In the genomic region with DNA sequence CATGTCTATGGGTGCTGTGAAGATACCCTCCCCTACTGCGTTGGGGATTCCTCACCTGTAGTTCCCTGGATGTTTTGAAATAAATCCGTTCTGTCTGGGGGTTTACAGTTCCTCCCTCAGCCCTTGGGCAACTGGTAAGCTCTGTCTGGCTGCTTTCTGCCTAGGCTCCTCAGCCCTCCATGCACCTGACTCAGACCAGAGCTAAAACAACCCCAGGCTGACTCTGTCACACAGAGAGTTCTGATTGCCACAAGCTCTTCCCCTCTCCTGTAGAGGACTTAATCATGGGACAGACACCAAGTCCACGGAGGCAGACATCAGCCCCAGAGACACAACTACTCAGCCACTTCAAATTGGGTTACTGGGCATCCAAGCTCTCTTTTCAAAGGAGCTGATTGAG, we compare ENCODE assay signal across 18 cellular contexts. TPM values are rescaled to one million over a fixed set of nuclear protein-coding genes. Genes with fewer than 3 reads are reported as not detected.
A peak's percentile ranks its signal among the peaks of the same experiment; 100 is the strongest.
DNase-seq lines count a peak whose midpoint lies in the region; ATAC-seq and TF ChIP-seq lines count a peak whose summit lies in the region.
"Had no signal": no experiment of that assay in that cellular context is flagged by ENCODE, and none has a peak within 500 bp of the region (broad histone marks: within the 10 kb centered on the region; RNA-seq: fewer than 3 reads in every experiment).

No MANE protein-coding gene starts in this region.

- H3K27ac Mint-ChIP-seq in activated CD4-positive, alpha-beta T cell treated with anti-CD3 and anti-CD28 coated beads, Interleukin-2, amount 10 ng/mL, durations not matched to agents 24 days and 14 days: no peak overlapping the region

- H3K4me3 Mint-ChIP-seq in activated CD4-positive, alpha-beta T cell treated with anti-CD3 and anti-CD28 coated beads, Interleukin-2, amount 10 ng/mL, durations not matched to agents 24 days and 14 days: no peak overlapping the region

- H3K27me3 ChIP-seq in esophagus squamous epithelium (no peaks in the 10 kb centered on the region), prostate gland (replicated peaks; ENCODE audit: insufficient read depth) (no peaks in the 10 kb centered on the region), BE2C (no peaks in the 10 kb centered on the region)

- no peak for ATAC-seq in GM21367 (IDR thresholded peaks at IDR 0.05; ENCODE audit: unreplicated experiment)
- ATAC-seq in HG03025 (IDR thresholded peaks at IDR 0.05; ENCODE audit: low FRiP score, unreplicated experiment): no peak
- ATAC-seq: SK-N-SH treated with all-trans-retinoic acid at 6 μM for 48 hours had no signal

- intact Hi-C loops in activated CD4-positive, alpha-beta T cell treated with anti-CD3 and anti-CD28 coated beads, Interleukin-2, amount 10 ng/mL, durations not matched to agents 24 days and 14 days (cut with micrococcal nuclease): no loop called here
- intact Hi-C loops in esophagus squamous epithelium (cut with DNase I): no loop called here
- intact Hi-C loops in prostate gland (cut with DNase I): no loop called here

- H3K27me3 Mint-ChIP-seq in activated CD4-positive, alpha-beta T cell treated with anti-CD3 and anti-CD28 coated beads, Interleukin-2, amount 10 ng/mL, durations not matched to agents 24 days and 14 days: peaks cover 3% of the 10 kb centered on the region

- H3K36me3 ChIP-seq in esophagus squamous epithelium: no peaks in the 10 kb centered on the region
- no peaks in the 10 kb centered on the region for H3K36me3 ChIP-seq in prostate gland
- H3K36me3 ChIP-seq in BE2C: no peaks in the 10 kb centered on the region

- TF ChIP-seq POLR2A in esophagus squamous epithelium (IDR thresholded peaks at IDR 0.05) (no peak), prostate gland (IDR thresholded peaks at IDR 0.05) (no peak)

- H3K4me1 ChIP-seq in esophagus squamous epithelium (peaks cover 0 to 88% (median 24%) of the 10 kb centered on the region in 3 donors), prostate gland (replicated peaks) (no peaks in the 10 kb centered on the region), BE2C (no peaks in the 10 kb centered on the region)

- H3K9me3 ChIP-seq in esophagus squamous epithelium (no peaks in the 10 kb centered on the region), prostate gland (no peaks in the 10 kb centered on the region), BE2C (no peaks in the 10 kb centered on the region)

- H3K27ac ChIP-seq in esophagus squamous epithelium (peak overlapping the region in 3 of 4 donors; percentile 29 to 48 (median 47)), prostate gland (peak overlapping the region; percentile 9 to 20)
- H3K27ac ChIP-seq: PC-9 had no signal

- WGBS in esophagus squamous epithelium, 2 donors: 20 to 33% methylated on average over 1 of the region's 3 CpGs
- WGBS in prostate gland: 79% methylated on average over 3 of the region's 3 CpGs

- no peaks in the 10 kb centered on the region for H3K9me3 Mint-ChIP-seq in activated CD4-positive, alpha-beta T cell treated with anti-CD3 and anti-CD28 coated beads, Interleukin-2, amount 10 ng/mL, durations not matched to agents 24 days and 14 days

- H3K4me1 Mint-ChIP-seq in activated CD4-positive, alpha-beta T cell treated with anti-CD3 and anti-CD28 coated beads, Interleukin-2, amount 10 ng/mL, durations not matched to agents 24 days and 14 days: no peaks in the 10 kb centered on the region

- no peaks in the 10 kb centered on the region for H3K36me3 Mint-ChIP-seq in activated CD4-positive, alpha-beta T cell treated with anti-CD3 and anti-CD28 coated beads, Interleukin-2, amount 10 ng/mL, durations not matched to agents 24 days and 14 days (ENCODE audit: low read depth)

- peak; percentile 35 for DNase-seq in activated CD4-positive, alpha-beta T cell treated with anti-CD3 and anti-CD28 coated beads, Interleukin-2, amount 10 ng/mL, durations not matched to agents 24 days and 14 days
- DNase-seq in activated CD4-positive, alpha-beta T cell treated with anti-CD3 and anti-CD28 coated beads, Interleukin-2, amount 50 U/mL, for 4 hours: no peak
- DNase-seq in M059J (ENCODE audit: low read depth) (peak; percentile 30), esophagus squamous epithelium (lab: John Stamatoyannopoulos, UW) (no peak), prostate gland (ENCODE audit: low spot score) (no peak), BE2C (no peak)
- DNase-seq: EL, H7, KBM-7, NCI-H1694 treated with DMSO at 0.1 percent for 48 hours, NCI-H2107, NCI-H226, NCI-H510A treated with DMSO at 0.1 percent for 48 hours, NCI-H748 treated with DMSO at 0.1 percent for 48 hours, PC-9 had no signal

- H3K4me3 ChIP-seq in esophagus squamous epithelium (no peak overlapping the region), prostate gland (no peak overlapping the region), BE2C (ENCODE audit: low read depth, low read length) (no peak overlapping the region)
- H3K4me3 ChIP-seq: PC-9 had no signal

- TF ChIP-seq CTCF in esophagus squamous epithelium (IDR thresholded peaks at IDR 0.05): no peak
- TF ChIP-seq CTCF in prostate gland (IDR thresholded peaks at IDR 0.05): no peak
- TF ChIP-seq CTCF in BE2C (IDR thresholded peaks at IDR 0.05; ENCODE audit: low read depth, low read length): no peak

RNA-seq across cellular contexts. Expression of gene VIT, which starts 6.3 kb away (rescaled TPM):
- total RNA-seq in activated CD4-positive, alpha-beta T cell treated with anti-CD3 and anti-CD28 coated beads, Interleukin-2, amount 10 ng/mL, durations not matched to agents 24 days and 14 days: not detected in 2 replicates
- 34.0 and 44.7 TPM in 2 replicates for total RNA-seq in M059J (2014; rRNA removed; shearing (Covaris generic))
- total RNA-seq in esophagus squamous epithelium: 10 to 100 TPM in 2 of 4 donors, 1 to 10 TPM in 2; 2.9 to 36.8 (median 10.6) TPM
- total RNA-seq in prostate gland: 10 to 100 TPM in 1 of 2 donors, 1 to 10 TPM in 1; 2.0 to 10.7 TPM
- not detected for polyA plus RNA-seq in BE2C (2012; ENCODE audit: insufficient read depth, insufficient read length, low read depth)
- total RNA-seq: H7, PC-9 had no signal

Comparison
In these comparisons a context has a peak if more than half of its experiments do, and no peak if none do; other contexts are left out.
1. DNase-seq: peak in activated CD4-positive, alpha-beta T cell treated with anti-CD3 and anti-CD28 coated beads, Interleukin-2, amount 10 ng/mL, durations not matched to agents 24 days and 14 days (single experiment) and M059J (single experiment); none in activated CD4-positive, alpha-beta T cell treated with anti-CD3 and anti-CD28 coated beads, Interleukin-2, amount 50 U/mL, for 4 hours (0 of 2), esophagus squamous epithelium (single experiment), prostate gland (single experiment) and BE2C (single experiment).